Comparison of ENCODE assay signal across 19 cellular contexts in genomic region chr7:3436746-3437145, GRCh38.
DNase-seq lines count a peak whose midpoint lies in the region; ATAC-seq and TF ChIP-seq lines count a peak whose summit lies in the region.
"Had no signal": no experiment of that assay in that cellular context is flagged by ENCODE, and none has a peak within 500 bp of the region (broad histone marks: within the 10 kb centered on the region; RNA-seq: fewer than 3 reads in every experiment).

No MANE protein-coding gene starts in this region.

- no peaks in the 10 kb centered on the region for H3K79me2 ChIP-seq in fibroblast of lung (ENCODE audit: control insufficient read depth, insufficient read depth, low read length)

- H3K4me3 ChIP-seq in fibroblast of lung (replicated peaks in 1 of 4; ENCODE audit: control extremely low read depth in 1 of 4, insufficient read depth in 1 of 4, low read depth in 3 of 4, low read length in 4 of 4): peak overlapping the region in 1 of 4 experiments; percentile 46
- peak overlapping the region; percentile 25 for H3K4me3 ChIP-seq in retinal pigment epithelial cell (ENCODE audit: low read length)
- H3K4me3 ChIP-seq in colonic mucosa: no peak overlapping the region
- H3K4me3 ChIP-seq: BLaER1 treated with 17β-estradiol and CSF1 and Interleukin-3, amounts not matched to agents 10 nM and 100 nM; dorsolateral prefrontal cortex; GM23338; skin epidermis; upper lobe of right lung had no signal

- H3K4me1 ChIP-seq in fibroblast of lung (ENCODE audit: control insufficient read depth, extremely low read depth, insufficient read depth, low read length) (no peaks in the 10 kb centered on the region), colonic mucosa (no peaks in the 10 kb centered on the region)
- H3K4me1 ChIP-seq: BLaER1 treated with 17β-estradiol and CSF1 and Interleukin-3, amounts not matched to agents 10 nM and 100 nM had no signal

- no peak for TF ChIP-seq CTCF in fibroblast of lung (conservative IDR thresholded peaks at IDR 0.05 in 1 of 2, IDR thresholded peaks at IDR 0.05 in 1 of 2; ENCODE audit: low read depth in 1 of 2, low read length in 2 of 2)
- no peak for TF ChIP-seq CTCF in retinal pigment epithelial cell (conservative IDR thresholded peaks at IDR 0.05; ENCODE audit: low read depth, low read length)
- no peak for TF ChIP-seq CTCF in colonic mucosa (IDR thresholded peaks at IDR 0.05)

- no peaks in the 10 kb centered on the region for H4K20me1 ChIP-seq in fibroblast of lung (ENCODE audit: control insufficient read depth, extremely low read depth, insufficient read depth, low read length)
- H4K20me1 ChIP-seq: BLaER1 treated with 17β-estradiol and CSF1 and Interleukin-3, amounts not matched to agents 10 nM and 100 nM had no signal

- H2AFZ ChIP-seq in fibroblast of lung (ENCODE audit: low read length): no peak overlapping the region
- H2AFZ ChIP-seq: GM23338 had no signal

- no peak overlapping the region for H3K4me2 ChIP-seq in fibroblast of lung (ENCODE audit: extremely low read depth, insufficient read depth, low read length)
- H3K4me2 ChIP-seq: BLaER1 treated with 17β-estradiol and CSF1 and Interleukin-3, amounts not matched to agents 10 nM and 100 nM; GM23338 had no signal

- H3K27ac ChIP-seq in fibroblast of lung (ENCODE audit: insufficient read depth, low read length): no peak overlapping the region
- H3K27ac ChIP-seq in colonic mucosa: no peak overlapping the region
- H3K27ac ChIP-seq: BLaER1 treated with 17β-estradiol and CSF1 and Interleukin-3, amounts not matched to agents 10 nM and 100 nM; dorsolateral prefrontal cortex; skin epidermis; upper lobe of right lung had no signal

- TF ChIP-seq POLR2A in GM18505 (IDR thresholded peaks at IDR 0.05; ENCODE audit: borderline replicate concordance, extremely low read depth, insufficient read depth, insufficient read length): no peak

- H3K9ac ChIP-seq in fibroblast of lung (ENCODE audit: insufficient read depth, low read length) (no peak overlapping the region), colonic mucosa (ENCODE audit: low read depth in 2 of 2, low read length in 2 of 2) (no peak overlapping the region)
- H3K9ac ChIP-seq: BLaER1 treated with 17β-estradiol and CSF1 and Interleukin-3, amounts not matched to agents 10 nM and 100 nM had no signal

- intact Hi-C loops in colonic mucosa (cut with DNase I): no loop called here

- H3K9me3 ChIP-seq in fibroblast of lung (ENCODE audit: control insufficient read depth, insufficient read depth, low read depth, low read length): no peaks in the 10 kb centered on the region
- no peaks in the 10 kb centered on the region for H3K9me3 ChIP-seq in colonic mucosa
- H3K9me3 ChIP-seq: BLaER1 treated with 17β-estradiol and CSF1 and Interleukin-3, amounts not matched to agents 10 nM and 100 nM; upper lobe of right lung had no signal

- DNase-seq in HCEC 1CT (peak; percentile 87), fibroblast of lung (ENCODE audit: low read depth in 2 of 2) (peak; percentile 64 to 86), retinal pigment epithelial cell (ENCODE audit: low read depth) (peak; percentile 66), colonic mucosa (no peak)
- DNase-seq: activated CD4-positive, alpha-beta memory T cell treated with anti-CD3 and anti-CD28 coated beads for 36 hours; DMS79; dorsolateral prefrontal cortex; mesendoderm; NCI-H2081 treated with DMSO at 0.1 percent for 48 hours; NCI-H82; stimulated activated naive CD4-positive, alpha-beta T cell treated with Interleukin-2 at 50 U/mL for 16 hours; upper lobe of right lung had no signal

- H3K27me3 ChIP-seq in fibroblast of lung (ENCODE audit: control insufficient read depth, insufficient read depth, low read length) (no peaks in the 10 kb centered on the region), colonic mucosa (no peaks in the 10 kb centered on the region)
- H3K27me3 ChIP-seq: BLaER1 treated with 17β-estradiol and CSF1 and Interleukin-3, amounts not matched to agents 10 nM and 100 nM; dorsolateral prefrontal cortex; upper lobe of right lung had no signal

- H3K36me3 ChIP-seq in fibroblast of lung (ENCODE audit: control insufficient read depth, insufficient read depth, low read length) (no peaks in the 10 kb centered on the region), colonic mucosa (no peaks in the 10 kb centered on the region)
- H3K36me3 ChIP-seq: BLaER1 treated with 17β-estradiol and CSF1 and Interleukin-3, amounts not matched to agents 10 nM and 100 nM; upper lobe of right lung had no signal

- peak; percentile 74 for ATAC-seq in SK-N-SH treated with all-trans-retinoic acid at 6 μM for 48 hours
- no peak for ATAC-seq in GM21381 (IDR thresholded peaks at IDR 0.05; ENCODE audit: unreplicated experiment)
- no peak for ATAC-seq in GM21515 (IDR thresholded peaks at IDR 0.05; ENCODE audit: unreplicated experiment)
- ATAC-seq in GM18505 (IDR thresholded peaks at IDR 0.05; ENCODE audit: unreplicated experiment): no peak
- ATAC-seq: upper lobe of right lung had no signal

TF ChIP-seq in SK-N-SH treated with all-trans-retinoic acid at 6 μM for 48 hours, 23 proteins besides CTCF, POLR2A, EP300 and RAD21:
- TF ChIP-seq CREB5 (CRISPR knock-in tag; IDR thresholded peaks at IDR 0.05; ENCODE audit: low read depth) (peak; percentile 54; the same call in 1 of the 2 replicates), ISL1 (CRISPR knock-in tag; IDR thresholded peaks at IDR 0.05) (peak; percentile 93), ZC3H10 (CRISPR knock-in tag; IDR thresholded peaks at IDR 0.05) (no peak), OSR1 (CRISPR knock-in tag; IDR thresholded peaks at IDR 0.05) (no peak), GLIS3 (CRISPR knock-in tag; IDR thresholded peaks at IDR 0.05) (no peak), ZFP3 (CRISPR knock-in tag; IDR thresholded peaks at IDR 0.05) (0 out of 2 replicates have a peak, but pooled peaks have one; percentile 57), RARB (CRISPR knock-in tag; IDR thresholded peaks at IDR 0.05) (no peak), PATZ1 (CRISPR knock-in tag; IDR thresholded peaks at IDR 0.05; ENCODE audit: borderline replicate concordance) (no peak), ESRRG (CRISPR knock-in tag; IDR thresholded peaks at IDR 0.05) (no peak), ZNF8 (CRISPR knock-in tag; IDR thresholded peaks at IDR 0.05) (no peak), TOX (CRISPR knock-in tag; IDR thresholded peaks at IDR 0.05; ENCODE audit: borderline replicate concordance) (no peak)
TF ChIP-seq in SK-N-SH treated with all-trans-retinoic acid at 6 μM for 48 hours: peak in this region for 3.
